ENCODE assay signal across 26 cellular contexts in the genomic region with DNA sequence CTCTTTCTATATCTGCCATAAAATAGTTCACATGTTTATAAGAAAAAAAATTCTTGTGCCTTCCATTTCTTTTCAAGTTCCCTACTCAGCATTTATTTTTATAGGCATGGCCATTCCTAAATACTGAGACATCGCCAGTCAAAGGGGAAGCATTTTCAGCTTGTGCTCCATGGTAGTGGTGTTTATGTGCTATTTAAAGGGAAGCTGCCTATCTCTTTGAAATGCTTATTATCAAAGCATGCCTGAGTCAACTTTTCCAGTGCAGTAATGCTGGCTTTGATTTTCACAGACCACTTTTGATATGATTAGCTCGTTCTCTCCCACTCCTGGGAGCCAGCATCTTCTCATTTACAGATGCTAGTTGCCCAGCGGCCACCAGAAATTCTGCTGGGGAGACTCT.
DNase-seq lines count a peak whose midpoint lies in the region; ATAC-seq, FAIRE-seq and TF ChIP-seq lines count a peak whose summit lies in the region.
"Had no signal": no experiment of that assay in that cellular context is flagged by ENCODE, and none has a peak within 500 bp of the region (broad histone marks: within the 10 kb centered on the region; RNA-seq: fewer than 3 reads in every experiment).

No MANE protein-coding gene starts in this region.

- H3K36me3 ChIP-seq in astrocyte (ENCODE audit: insufficient read depth, low read length) (no peaks in the 10 kb centered on the region), mesodermal cell (ENCODE audit: control insufficient read depth, insufficient read depth, low read length) (no peaks in the 10 kb centered on the region)
- H3K36me3 ChIP-seq: colonic mucosa, ovary, SJCRH30, transverse colon had no signal

- H3K9me3 Mint-ChIP-seq in astrocyte (ENCODE audit: unreplicated experiment) (peaks cover 2% of the 10 kb centered on the region), type B pancreatic cell (no peaks in the 10 kb centered on the region)
- peaks cover 0 to 5% (median 0%) of the 10 kb centered on the region in 9 donors for H3K9me3 Mint-ChIP-seq in naive thymus-derived CD8-positive, alpha-beta T cell

- H3K27me3 Mint-ChIP-seq in astrocyte (ENCODE audit: low read depth, unreplicated experiment), result peaks cover 9% of the 10 kb centered on the region
- H3K27me3 Mint-ChIP-seq in type B pancreatic cell, result no peaks in the 10 kb centered on the region
- peaks cover 0 to 7% (median 6%) of the 10 kb centered on the region in 5 donors for H3K27me3 Mint-ChIP-seq in naive thymus-derived CD8-positive, alpha-beta T cell
- H3K27me3 Mint-ChIP-seq: stimulated activated naive CD8-positive, alpha-beta T cell treated with anti-CD3 and anti-CD28 coated beads, Interleukin-15, amount 100 ng/mL, for 72 hours had no signal

- no peaks in the 10 kb centered on the region for H4K20me1 ChIP-seq in astrocyte (ENCODE audit: insufficient read depth, low read length)

- intact Hi-C loops in left ventricle myocardium superior (cut with micrococcal nuclease) (no loop called here), Right ventricle myocardium inferior (cut with DNase I) (no loop called here)

- TF ChIP-seq CTCF in astrocyte (IDR thresholded peaks at IDR 0.05; ENCODE audit: insufficient read depth, low read depth, low read length) (no peak), type B pancreatic cell (conservative IDR thresholded peaks at IDR 0.05) (no peak)

- no peaks in the 10 kb centered on the region for H3K36me3 Mint-ChIP-seq in astrocyte (ENCODE audit: low read depth, unreplicated experiment)
- no peaks in the 10 kb centered on the region for H3K36me3 Mint-ChIP-seq in type B pancreatic cell
- H3K36me3 Mint-ChIP-seq in naive thymus-derived CD8-positive, alpha-beta T cell, result no peaks in the 10 kb centered on the region
- H3K36me3 Mint-ChIP-seq: CD14-positive monocyte; naive thymus-derived CD4-positive, alpha-beta T cell had no signal

- 63% methylated on average over 1 of the region's 3 CpGs; no CpG with 5 or more reads in 1 of the 2 experiments for WGBS in mesodermal cell (ENCODE audit: insufficient coverage in 2 of 2), 2 experiments

- H3K27ac ChIP-seq in astrocyte (ENCODE audit: low read depth, low read length) (no peak overlapping the region), mesodermal cell (ENCODE audit: low read depth, low read length, severe bottlenecking) (peak overlapping the region; percentile 74)
- H3K27ac ChIP-seq: colonic mucosa, ovary, SJCRH30, transverse colon had no signal

- H3K27me3 ChIP-seq in astrocyte (ENCODE audit: insufficient read depth, low read length), result no peaks in the 10 kb centered on the region
- H3K27me3 ChIP-seq: colonic mucosa, ovary, SJCRH30, transverse colon had no signal

- H3K4me3 Mint-ChIP-seq in astrocyte (ENCODE audit: unreplicated experiment) (no peak overlapping the region), type B pancreatic cell (no peak overlapping the region)
- H3K4me3 Mint-ChIP-seq in naive thymus-derived CD8-positive, alpha-beta T cell, result no peak overlapping the region
- H3K4me3 Mint-ChIP-seq: activated CD4-positive, alpha-beta T cell treated with anti-CD3 and anti-CD28 coated beads for 36 hours; CD14-positive monocyte; naive thymus-derived CD4-positive, alpha-beta T cell; stimulated activated naive CD8-positive, alpha-beta T cell treated with anti-CD3 and anti-CD28 coated beads, Interleukin-15, amount 100 ng/mL, for 72 hours had no signal

- H3K4me1 ChIP-seq in astrocyte (ENCODE audit: insufficient read depth, low read length) (no peaks in the 10 kb centered on the region), mesodermal cell (ENCODE audit: control insufficient read depth, insufficient read depth, low read length, poor library complexity, severe bottlenecking) (peaks cover 10% of the 10 kb centered on the region)
- H3K4me1 ChIP-seq: colonic mucosa, SJCRH30, transverse colon had no signal

- ATAC-seq in left ventricle myocardium superior, result peak; percentile 91
- no peak for ATAC-seq in Right ventricle myocardium inferior
- no peak for ATAC-seq in HG02588 (IDR thresholded peaks at IDR 0.05; ENCODE audit: unreplicated experiment)
- ATAC-seq in naive thymus-derived CD8-positive, alpha-beta T cell, result no peak
- ATAC-seq: activated CD4-positive, alpha-beta T cell treated with anti-CD3 and anti-CD28 coated beads for 36 hours; naive thymus-derived CD4-positive, alpha-beta T cell; stimulated activated naive CD8-positive, alpha-beta T cell treated with anti-CD3 and anti-CD28 coated beads, Interleukin-15, amount 100 ng/mL, for 72 hours had no signal

- no peaks in the 10 kb centered on the region for H3K79me2 ChIP-seq in astrocyte (ENCODE audit: insufficient read depth, low read length)

- H3K4me2 ChIP-seq in astrocyte (ENCODE audit: low read length), result no peak overlapping the region

- H3K27ac Mint-ChIP-seq in astrocyte (ENCODE audit: unreplicated experiment), result no peak overlapping the region
- H3K27ac Mint-ChIP-seq in type B pancreatic cell, result no peak overlapping the region
- H3K27ac Mint-ChIP-seq in naive thymus-derived CD8-positive, alpha-beta T cell, result no peak overlapping the region
- H3K27ac Mint-ChIP-seq: activated CD4-positive, alpha-beta T cell treated with anti-CD3 and anti-CD28 coated beads for 36 hours; CD14-positive monocyte; naive thymus-derived CD4-positive, alpha-beta T cell; stimulated activated naive CD8-positive, alpha-beta T cell treated with anti-CD3 and anti-CD28 coated beads, Interleukin-15, amount 100 ng/mL, for 72 hours had no signal

- H3K4me1 Mint-ChIP-seq in astrocyte (ENCODE audit: low read depth, unreplicated experiment), result peaks cover 5% of the 10 kb centered on the region
- H3K4me1 Mint-ChIP-seq in type B pancreatic cell (ENCODE audit: unreplicated experiment), result no peaks in the 10 kb centered on the region
- H3K4me1 Mint-ChIP-seq in naive thymus-derived CD8-positive, alpha-beta T cell, result no peaks in the 10 kb centered on the region
- H3K4me1 Mint-ChIP-seq: activated CD4-positive, alpha-beta T cell treated with anti-CD3 and anti-CD28 coated beads for 36 hours; CD14-positive monocyte; naive thymus-derived CD4-positive, alpha-beta T cell; stimulated activated naive CD8-positive, alpha-beta T cell treated with anti-CD3 and anti-CD28 coated beads, Interleukin-15, amount 100 ng/mL, for 72 hours had no signal

- no peak overlapping the region for H3K9ac ChIP-seq in astrocyte (ENCODE audit: low read length)

- no peaks in the 10 kb centered on the region for H3K9me3 ChIP-seq in astrocyte (ENCODE audit: insufficient read depth, low read depth, low read length)
- H3K9me3 ChIP-seq in mesodermal cell (ENCODE audit: control insufficient read depth, low read length), result peaks cover 4% of the 10 kb centered on the region
- H3K9me3 ChIP-seq: colonic mucosa, ovary, SJCRH30, transverse colon had no signal

- FAIRE-seq in astrocyte (lab: Jason Lieb, UNC), result no peak
- FAIRE-seq: A204.1, D721Med, HTR-8/SVneo, TTC549 had no signal

- no peak overlapping the region for H2AFZ ChIP-seq in astrocyte (ENCODE audit: low read depth, low read length)

- DNase-seq in left ventricle myocardium superior (no peak), Right ventricle myocardium inferior (ENCODE audit: missing footprints) (no peak), astrocyte (ENCODE audit: low read depth) (peak; percentile 18), type B pancreatic cell (ENCODE audit: extremely low spot score, unreplicated experiment) (no peak)
- no peak for DNase-seq in activated CD4-positive, alpha-beta T cell treated with anti-CD3 and anti-CD28 coated beads for 1 hour
- DNase-seq in naive thymus-derived CD8-positive, alpha-beta T cell, result no peak
- DNase-seq: activated CD4-positive, alpha-beta T cell treated with anti-CD3 and anti-CD28 coated beads for 36 hours; colonic mucosa; effector memory CD4-positive, alpha-beta T cell; kidney glomerular epithelial cell; naive thymus-derived CD4-positive, alpha-beta T cell; NCI-H1694; NCI-H510A; NK-92 treated with Interleukin-12 subunit alpha and Interleukin-12 subunit beta, amount 100 ng/mL, for 24 hours; ovary; SJCRH30; stimulated activated naive CD8-positive, alpha-beta T cell treated with anti-CD3 and anti-CD28 coated beads, Interleukin-15, amount 100 ng/mL, for 72 hours; T-helper 1 cell; transverse colon had no signal

- POLR2A ChIA-PET in naive thymus-derived CD8-positive, alpha-beta T cell (lab: Charles Lee), result no interaction called here

- H3K4me3 ChIP-seq in astrocyte (ENCODE audit: insufficient read depth, low read depth, low read length) (no peak overlapping the region), mesodermal cell (ENCODE audit: extremely low read depth, insufficient read depth, low read length, poor library complexity, severe bottlenecking) (no peak overlapping the region)
- H3K4me3 ChIP-seq: colonic mucosa, ovary, SJCRH30, transverse colon had no signal
